ENCODE assay signal across 17 cellular contexts in the genomic region with DNA sequence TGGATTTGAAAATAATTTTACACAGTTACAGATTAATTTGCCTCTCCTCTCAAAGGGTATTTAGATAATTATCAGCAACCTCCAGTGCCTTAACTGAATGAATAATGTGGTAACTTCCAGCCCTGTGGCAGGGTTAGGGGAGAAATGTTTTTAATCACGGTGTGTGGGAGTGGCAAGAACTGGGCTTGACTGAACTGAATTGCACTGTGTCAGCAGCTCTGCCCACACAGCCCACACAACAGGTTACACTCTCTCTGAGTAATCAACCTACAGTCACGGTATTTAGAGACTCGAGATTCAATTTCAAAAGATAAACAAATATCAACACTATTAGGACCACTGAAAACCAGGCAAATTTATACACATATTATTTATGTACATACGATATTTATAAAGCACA.
DNase-seq lines count a peak whose midpoint lies in the region; ATAC-seq and TF ChIP-seq lines count a peak whose summit lies in the region.
"Had no signal": no experiment of that assay in that cellular context is flagged by ENCODE, and none has a peak within 500 bp of the region (broad histone marks: within the 10 kb centered on the region; RNA-seq: fewer than 3 reads in every experiment).

No MANE protein-coding gene starts in this region.

- CTCF ChIA-PET in naive thymus-derived CD4-positive, alpha-beta T cell (lab: Charles Lee) = no interaction called here

- peaks cover 0 to 7% (median 0%) of the 10 kb centered on the region in 5 donors for H3K36me3 Mint-ChIP-seq in naive thymus-derived CD4-positive, alpha-beta T cell

- POLR2A ChIA-PET in naive thymus-derived CD4-positive, alpha-beta T cell (lab: Charles Lee) = no interaction called here

- H3K4me1 ChIP-seq in foreskin keratinocyte = no peaks in the 10 kb centered on the region
- no peaks in the 10 kb centered on the region for H3K4me1 ChIP-seq in naive thymus-derived CD4-positive, alpha-beta T cell (ENCODE audit: control insufficient read depth in 2 of 2, insufficient read depth in 2 of 2, low read length in 2 of 2)
- no peaks in the 10 kb centered on the region for H3K4me1 ChIP-seq in left lung

- H3K9me3 ChIP-seq in naive thymus-derived CD4-positive, alpha-beta T cell (ENCODE audit: control insufficient read depth in 2 of 3, low read length in 3 of 3) = no peaks in the 10 kb centered on the region
- H3K9me3 ChIP-seq in left lung = peaks cover 0 to 17% of the 10 kb centered on the region in 2 donors

- H3K27ac ChIP-seq in foreskin keratinocyte (no peak overlapping the region), left lung (no peak overlapping the region)
- no peak overlapping the region for H3K27ac ChIP-seq in naive thymus-derived CD4-positive, alpha-beta T cell (ENCODE audit: low read depth, low read length)
- H3K27ac ChIP-seq: KMS-11, PC-9 had no signal

- ATAC-seq in stimulated activated naive CD8-positive, alpha-beta T cell treated with anti-CD3 and anti-CD28 coated beads, Interleukin-15, Interleukin-2, amounts not matched to agents 100 U/mL and 50 U/mL, for 24 hours = peak; percentile 49
- ATAC-seq in stimulated activated naive CD8-positive, alpha-beta T cell treated with anti-CD3 and anti-CD28 coated beads, Interleukin-15, amount 100 ng/mL, for 72 hours = no peak
- ATAC-seq in foreskin keratinocyte (peak; percentile 54), left lung (no peak)
- ATAC-seq in naive thymus-derived CD4-positive, alpha-beta T cell = no peak
- ATAC-seq: left colon had no signal

- no peak overlapping the region for H3K4me3 ChIP-seq in naive thymus-derived CD4-positive, alpha-beta T cell (ENCODE audit: low read length)
- no peak overlapping the region for H3K4me3 ChIP-seq in left lung
- H3K4me3 ChIP-seq: PC-9 had no signal

- no peak for TF ChIP-seq CTCF in foreskin keratinocyte (conservative IDR thresholded peaks at IDR 0.05)
- TF ChIP-seq CTCF in left lung (IDR thresholded peaks at IDR 0.05) = no peak

- H3K27ac Mint-ChIP-seq in stimulated activated naive CD8-positive, alpha-beta T cell treated with anti-CD3 and anti-CD28 coated beads, Interleukin-15, amount 100 ng/mL, for 72 hours = no peak overlapping the region
- H3K27ac Mint-ChIP-seq in naive thymus-derived CD4-positive, alpha-beta T cell = no peak overlapping the region

- peaks cover 8 to 10% of the 10 kb centered on the region in 2 donors for H3K9me3 Mint-ChIP-seq in stimulated activated naive CD8-positive, alpha-beta T cell treated with anti-CD3 and anti-CD28 coated beads, Interleukin-15, amount 100 ng/mL, for 72 hours
- peaks cover 0 to 23% (median 6%) of the 10 kb centered on the region in 11 donors for H3K9me3 Mint-ChIP-seq in naive thymus-derived CD4-positive, alpha-beta T cell

- no peak for DNase-seq in stimulated activated naive CD8-positive, alpha-beta T cell treated with anti-CD3 and anti-CD28 coated beads, Interleukin-15, Interleukin-2, amounts not matched to agents 100 U/mL and 50 U/mL, for 24 hours
- no peak for DNase-seq in stimulated activated naive CD8-positive, alpha-beta T cell treated with anti-CD3 and anti-CD28 coated beads, Interleukin-15, amount 100 ng/mL, for 72 hours
- peak in 1 of 2 donors; percentile 7 for DNase-seq in foreskin keratinocyte
- DNase-seq in naive thymus-derived CD4-positive, alpha-beta T cell = no peak
- no peak for DNase-seq in left lung
- DNase-seq in NCI-H748 (lab: John Stamatoyannopoulos, UW; ENCODE audit: unreplicated experiment) = no peak
- no peak for DNase-seq in ecto neural progenitor cell (ENCODE audit: low spot score)
- DNase-seq: activated CD4-positive, alpha-beta T cell treated with anti-CD3 and anti-CD28 coated beads, Interleukin-2, amount 50 U/mL, for 4 hours; activated gamma-delta T cell; AML-193; dermis blood vessel endothelial cell; left colon; NCI-H1436; PC-9; substantia nigra had no signal

- no peaks in the 10 kb centered on the region for H3K27me3 Mint-ChIP-seq in stimulated activated naive CD8-positive, alpha-beta T cell treated with anti-CD3 and anti-CD28 coated beads, Interleukin-15, amount 100 ng/mL, for 72 hours
- H3K27me3 Mint-ChIP-seq in naive thymus-derived CD4-positive, alpha-beta T cell = peaks cover 0 to 4% (median 0%) of the 10 kb centered on the region in 5 donors

- H3K27me3 ChIP-seq in foreskin keratinocyte (no peaks in the 10 kb centered on the region), left lung (no peaks in the 10 kb centered on the region)
- no peaks in the 10 kb centered on the region for H3K27me3 ChIP-seq in naive thymus-derived CD4-positive, alpha-beta T cell (ENCODE audit: control insufficient read depth in 2 of 2, insufficient read depth in 2 of 2, low read length in 2 of 2)

- H3K36me3 ChIP-seq in naive thymus-derived CD4-positive, alpha-beta T cell (ENCODE audit: control insufficient read depth in 2 of 3, insufficient read depth in 3 of 3, low read length in 3 of 3) = no peaks in the 10 kb centered on the region
- no peaks in the 10 kb centered on the region for H3K36me3 ChIP-seq in left lung

- no peak overlapping the region for H3K4me3 Mint-ChIP-seq in stimulated activated naive CD8-positive, alpha-beta T cell treated with anti-CD3 and anti-CD28 coated beads, Interleukin-15, amount 100 ng/mL, for 72 hours
- H3K4me3 Mint-ChIP-seq in naive thymus-derived CD4-positive, alpha-beta T cell = no peak overlapping the region

- intact Hi-C loops in naive thymus-derived CD4-positive, alpha-beta T cell (cut with micrococcal nuclease) = no loop called here
- intact Hi-C loops in left lung (cut with DNase I) = no loop called here

- H3K4me1 Mint-ChIP-seq in stimulated activated naive CD8-positive, alpha-beta T cell treated with anti-CD3 and anti-CD28 coated beads, Interleukin-15, amount 100 ng/mL, for 72 hours = no peaks in the 10 kb centered on the region
- H3K4me1 Mint-ChIP-seq in naive thymus-derived CD4-positive, alpha-beta T cell = no peaks in the 10 kb centered on the region

TF ChIP-seq in PFSK-1, 5 proteins besides CTCF, POLR2A, EP300 and RAD21:
- TF ChIP-seq SIN3A (IDR thresholded peaks at IDR 0.05; ENCODE audit: borderline replicate concordance, insufficient read depth, low read length) (no peak), TAF1 (IDR thresholded peaks at IDR 0.05; ENCODE audit: borderline replicate concordance, insufficient read depth, low read length) (no peak), FOXP2 (optimal IDR thresholded peaks at IDR 0.05; ENCODE audit: borderline replicate concordance, extremely low read depth, extremely low read length, insufficient read depth) (peak; percentile 32), POLR2AphosphoS5 (IDR thresholded peaks at IDR 0.05; ENCODE audit: low read depth, low read length) (0 out of 2 replicates have a peak, but pooled peaks have one; percentile 24)
- TF ChIP-seq, protein P1, sequence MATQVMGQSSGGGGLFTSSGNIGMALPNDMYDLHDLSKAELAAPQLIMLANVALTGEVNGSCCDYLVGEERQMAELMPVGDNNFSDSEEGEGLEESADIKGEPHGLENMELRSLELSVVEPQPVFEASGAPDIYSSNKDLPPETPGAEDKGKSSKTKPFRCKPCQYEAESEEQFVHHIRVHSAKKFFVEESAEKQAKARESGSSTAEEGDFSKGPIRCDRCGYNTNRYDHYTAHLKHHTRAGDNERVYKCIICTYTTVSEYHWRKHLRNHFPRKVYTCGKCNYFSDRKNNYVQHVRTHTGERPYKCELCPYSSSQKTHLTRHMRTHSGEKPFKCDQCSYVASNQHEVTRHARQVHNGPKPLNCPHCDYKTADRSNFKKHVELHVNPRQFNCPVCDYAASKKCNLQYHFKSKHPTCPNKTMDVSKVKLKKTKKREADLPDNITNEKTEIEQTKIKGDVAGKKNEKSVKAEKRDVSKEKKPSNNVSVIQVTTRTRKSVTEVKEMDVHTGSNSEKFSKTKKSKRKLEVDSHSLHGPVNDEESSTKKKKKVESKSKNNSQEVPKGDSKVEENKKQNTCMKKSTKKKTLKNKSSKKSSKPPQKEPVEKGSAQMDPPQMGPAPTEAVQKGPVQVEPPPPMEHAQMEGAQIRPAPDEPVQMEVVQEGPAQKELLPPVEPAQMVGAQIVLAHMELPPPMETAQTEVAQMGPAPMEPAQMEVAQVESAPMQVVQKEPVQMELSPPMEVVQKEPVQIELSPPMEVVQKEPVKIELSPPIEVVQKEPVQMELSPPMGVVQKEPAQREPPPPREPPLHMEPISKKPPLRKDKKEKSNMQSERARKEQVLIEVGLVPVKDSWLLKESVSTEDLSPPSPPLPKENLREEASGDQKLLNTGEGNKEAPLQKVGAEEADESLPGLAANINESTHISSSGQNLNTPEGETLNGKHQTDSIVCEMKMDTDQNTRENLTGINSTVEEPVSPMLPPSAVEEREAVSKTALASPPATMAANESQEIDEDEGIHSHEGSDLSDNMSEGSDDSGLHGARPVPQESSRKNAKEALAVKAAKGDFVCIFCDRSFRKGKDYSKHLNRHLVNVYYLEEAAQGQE (IDR thresholded peaks at IDR 0.05; ENCODE audit: insufficient read depth in 1 of 2, low read depth in 2 of 2, low read length in 2 of 2) = no peak; a peak in 1 of 4 replicates

Comparison
In these comparisons a context has a peak if more than half of its experiments do, and no peak if none do; other contexts are left out.
1. ATAC-seq: peak in stimulated activated naive CD8-positive, alpha-beta T cell treated with anti-CD3 and anti-CD28 coated beads, Interleukin-15, Interleukin-2, amounts not matched to agents 100 U/mL and 50 U/mL, for 24 hours (single experiment) and foreskin keratinocyte (single experiment); none in stimulated activated naive CD8-positive, alpha-beta T cell treated with anti-CD3 and anti-CD28 coated beads, Interleukin-15, amount 100 ng/mL, for 72 hours (single experiment), naive thymus-derived CD4-positive, alpha-beta T cell (single experiment) and left lung (single experiment).